In genomic region chr10:31083765-31084184, GRCh38 we compare ENCODE assay signal across 8 cellular contexts. TPM values are rescaled to one million over a fixed set of nuclear protein-coding genes. Genes with fewer than 3 reads are reported as not detected.
DNase-seq lines count a peak whose midpoint lies in the region; ATAC-seq and TF ChIP-seq lines count a peak whose summit lies in the region.

No MANE protein-coding gene starts in this region.

- peaks cover 8% of the 10 kb centered on the region for H3K79me2 ChIP-seq in DND-41 (ENCODE audit: insufficient read depth, low read length)
- H3K79me2 ChIP-seq in SU-DHL-6 (ENCODE audit: insufficient read depth, low read length) = no peaks in the 10 kb centered on the region

- WGBS in iPS DF 6.9 (ENCODE audit: insufficient coverage, insufficient read length) = no CpG with 5 or more reads among the region's 6 CpGs

- H3K4me3 ChIP-seq in DND-41 (ENCODE audit: low read depth in 1 of 2, low read length in 2 of 2) (no peak overlapping the region), LNCaP clone FGC (ENCODE audit: low read depth, low read length) (no peak overlapping the region), SU-DHL-6 (ENCODE audit: insufficient read depth, low read length, poor library complexity, severe bottlenecking) (no peak overlapping the region), iPS DF 6.9 (ENCODE audit: low read length) (no peak overlapping the region)

- H3K4me1 Mint-ChIP-seq in activated naive CD8-positive, alpha-beta T cell treated with anti-CD3 and anti-CD28 coated beads for 36 hours = peaks cover 2% of the 10 kb centered on the region

- H3K27me3 Mint-ChIP-seq in activated naive CD8-positive, alpha-beta T cell treated with anti-CD3 and anti-CD28 coated beads for 36 hours = no peaks in the 10 kb centered on the region

- DNase-seq in DND-41 (peak; percentile 80), LNCaP clone FGC (ENCODE audit: low read depth) (no peak), iPS DF 6.9 (ENCODE audit: low read depth, low spot score) (peak; percentile 63), NCI-H146 (lab: John Stamatoyannopoulos, UW) (no peak)
- DNase-seq in activated naive CD8-positive, alpha-beta T cell treated with anti-CD3 and anti-CD28 coated beads for 36 hours = peak; percentile 63
- peak; percentile 75 for DNase-seq in stimulated activated CD4-positive, alpha-beta T cell treated with anti-CD3 and anti-CD28 coated beads, Interleukin-4, amount 100 ng/mL, for 24 hours

- peak; percentile 86 for TF ChIP-seq CTCF in DND-41 (IDR thresholded peaks at IDR 0.05; ENCODE audit: borderline replicate concordance, extremely low read depth, low read length, poor library complexity, severe bottlenecking)
- TF ChIP-seq CTCF in LNCaP clone FGC (IDR thresholded peaks at IDR 0.05; ENCODE audit: control insufficient read depth, extremely low read depth, insufficient read depth) = peak; percentile 52
- TF ChIP-seq CTCF in SU-DHL-6 (IDR thresholded peaks at IDR 0.05; ENCODE audit: insufficient read depth, low read length, poor library complexity, severe bottlenecking) = no peak

- no peaks in the 10 kb centered on the region for H3K27me3 ChIP-seq in DND-41 (ENCODE audit: insufficient read depth, low read length, poor library complexity)
- H3K27me3 ChIP-seq in SU-DHL-6 (ENCODE audit: low read length) = no peaks in the 10 kb centered on the region
- H3K27me3 ChIP-seq in iPS DF 6.9 (ENCODE audit: control insufficient read depth, insufficient read depth, low read length) = no peaks in the 10 kb centered on the region

- H3K9ac ChIP-seq in DND-41 (ENCODE audit: low read depth, low read length) (peak overlapping the region; percentile 1; the same call in 1 of the 2 replicates), SU-DHL-6 (ENCODE audit: low read length) (no peak overlapping the region)

- H3K36me3 Mint-ChIP-seq in activated naive CD8-positive, alpha-beta T cell treated with anti-CD3 and anti-CD28 coated beads for 36 hours = no peaks in the 10 kb centered on the region

- H3K36me3 ChIP-seq in DND-41 (ENCODE audit: insufficient read depth, low read length) (no peaks in the 10 kb centered on the region), SU-DHL-6 (ENCODE audit: low read length) (no peaks in the 10 kb centered on the region), iPS DF 6.9 (ENCODE audit: control insufficient read depth, insufficient read depth, low read length) (no peaks in the 10 kb centered on the region)

- H3K9me3 ChIP-seq in DND-41 (ENCODE audit: insufficient read depth, low read length, severe bottlenecking) (no peaks in the 10 kb centered on the region), SU-DHL-6 (ENCODE audit: insufficient read depth, low read length) (no peaks in the 10 kb centered on the region), iPS DF 6.9 (ENCODE audit: control insufficient read depth, insufficient read depth, low read length) (no peaks in the 10 kb centered on the region)

- peak overlapping the region; percentile 50 for H3K27ac Mint-ChIP-seq in activated naive CD8-positive, alpha-beta T cell treated with anti-CD3 and anti-CD28 coated beads for 36 hours

- no peak overlapping the region for H3K4me2 ChIP-seq in DND-41 (ENCODE audit: insufficient read depth, low read length)
- no peak overlapping the region for H3K4me2 ChIP-seq in SU-DHL-6 (ENCODE audit: low read depth, low read length, poor library complexity, severe bottlenecking)

- ATAC-seq in DND-41 (ENCODE audit: insufficient read depth, low read depth) (peak; percentile 57), GM21576 (IDR thresholded peaks at IDR 0.05; ENCODE audit: unreplicated experiment) (no peak)

- H4K20me1 ChIP-seq in DND-41 (ENCODE audit: insufficient read depth, low read length) = no peaks in the 10 kb centered on the region
- H4K20me1 ChIP-seq in SU-DHL-6 (ENCODE audit: low read depth, low read length) = no peaks in the 10 kb centered on the region

- H3F3A ChIP-seq in SU-DHL-6 (ENCODE audit: insufficient read depth) = no peaks in the 10 kb centered on the region

- H2AFZ ChIP-seq in DND-41 (ENCODE audit: low read depth, low read length) (peak overlapping the region; percentile 64), SU-DHL-6 (ENCODE audit: low read depth, low read length, severe bottlenecking) (peak overlapping the region; percentile 43)

- no peaks in the 10 kb centered on the region for H3K9me3 Mint-ChIP-seq in activated naive CD8-positive, alpha-beta T cell treated with anti-CD3 and anti-CD28 coated beads for 36 hours

- no peak overlapping the region for H3K4me3 Mint-ChIP-seq in activated naive CD8-positive, alpha-beta T cell treated with anti-CD3 and anti-CD28 coated beads for 36 hours

- peak overlapping the region; percentile 80 for H3K27ac ChIP-seq in DND-41 (ENCODE audit: low read length)
- H3K27ac ChIP-seq in SU-DHL-6 (ENCODE audit: low read depth, low read length) = no peak overlapping the region
- no peak overlapping the region for H3K27ac ChIP-seq in iPS DF 6.9 (ENCODE audit: low read length)

- H3K4me1 ChIP-seq in DND-41 (ENCODE audit: insufficient read depth, low read length) = peaks cover 60% of the 10 kb centered on the region
- H3K4me1 ChIP-seq in iPS DF 6.9 (ENCODE audit: control insufficient read depth, insufficient read depth, low read length) = no peaks in the 10 kb centered on the region

- no peaks in the 10 kb centered on the region for H3K9me2 ChIP-seq in SU-DHL-6 (replicated peaks; ENCODE audit: insufficient read depth, low read length)

RNA-seq across cellular contexts. Expression of gene ZNF438, which starts 52.1 kb away (rescaled TPM):
- total RNA-seq in activated naive CD8-positive, alpha-beta T cell treated with anti-CD3 and anti-CD28 coated beads for 36 hours = 1 to 10 TPM; 2.1 to 2.5 TPM

Comparison
In these comparisons a context has a peak if more than half of its experiments do, and no peak if none do; other contexts are left out.
1. DNase-seq: peak in DND-41 (single experiment), activated naive CD8-positive, alpha-beta T cell treated with anti-CD3 and anti-CD28 coated beads for 36 hours (single experiment), iPS DF 6.9 (single experiment) and stimulated activated CD4-positive, alpha-beta T cell treated with anti-CD3 and anti-CD28 coated beads, Interleukin-4, amount 100 ng/mL, for 24 hours (single experiment); none in LNCaP clone FGC (single experiment) and NCI-H146 (single experiment).